8 cellular contexts compared by ENCODE assay signal in genomic region chr6:4775591-4776492, GRCh38. TPM values are rescaled to one million over a fixed set of nuclear protein-coding genes. Genes with fewer than 3 reads are reported as not detected.
DNase-seq lines count a peak whose midpoint lies in the region; ATAC-seq, FAIRE-seq and TF ChIP-seq lines count a peak whose summit lies in the region.

CDYL (plus strand) TSS chr6:4776404; CDS start chr6:4776784, 380 bp downstream.

- peak; percentile 48 for TF ChIP-seq CTCF in left ventricle myocardium inferior (IDR thresholded peaks at IDR 0.05; ENCODE audit: borderline replicate concordance)
- peak; percentile 36 for TF ChIP-seq CTCF in psoas muscle (IDR thresholded peaks at IDR 0.05)

- H3K27ac ChIP-seq in left ventricle myocardium inferior (replicated peaks): peak within 1 kb of the TSS; percentile 88
- H3K27ac ChIP-seq in psoas muscle: peak within 1 kb of the TSS; percentile 75

- peaks cover 34% of the 10 kb centered on the region for H3K4me1 ChIP-seq in left ventricle myocardium inferior
- peaks cover 10% of the 10 kb centered on the region for H3K4me1 ChIP-seq in psoas muscle

- H3K4me3 ChIP-seq in left ventricle myocardium inferior: peak within 1 kb of the TSS; percentile 80
- peak within 1 kb of the TSS; percentile 71 for H3K4me3 ChIP-seq in psoas muscle

- H3K27me3 ChIP-seq in left ventricle myocardium inferior (ENCODE audit: low read depth): no peaks in the 10 kb centered on the region
- H3K27me3 ChIP-seq in psoas muscle (ENCODE audit: insufficient read depth in 3 of 3, low read length in 2 of 3): no peaks in the 10 kb centered on the region

- peak; percentile 3; the same call in 1 of the 2 replicates for TF ChIP-seq POLR2A in GM12892 (IDR thresholded peaks at IDR 0.05; ENCODE audit: low read depth, low read length)

- H3K9me3 ChIP-seq in left ventricle myocardium inferior (replicated peaks): no peaks in the 10 kb centered on the region
- no peaks in the 10 kb centered on the region for H3K9me3 ChIP-seq in psoas muscle

- 1 to 2% (median 1%) methylated on average over 62 to 130 of the region's 135 CpGs for WGBS in psoas muscle, 3 donors

- H3K36me3 ChIP-seq in left ventricle myocardium inferior (no peaks in the 10 kb centered on the region), psoas muscle (ENCODE audit: insufficient read depth in 1 of 2, low read depth in 1 of 2) (no peaks in the 10 kb centered on the region)

- peak; percentile 58 for ATAC-seq in HG02852 (IDR thresholded peaks at IDR 0.05; ENCODE audit: unreplicated experiment)
- ATAC-seq in psoas muscle: peak; percentile 88 to 93 (median 92)

- FAIRE-seq in GM12892 (lab: Jason Lieb, UNC): no peak

- DNase-seq in GM12892 (ENCODE audit: insufficient read length) (peak; percentile 73), NCI-H146 (lab: John Stamatoyannopoulos, UW) (peak; percentile 75), amniotic epithelial cell (ENCODE audit: low read depth) (peak; percentile 81), left ventricle myocardium inferior (peak; percentile 89), psoas muscle (peak; percentile 91 to 94), ureter (ENCODE audit: low spot score) (peak; percentile 91)

- intact Hi-C loops in T-helper 1 cell treated with Interleukin-12 subunit alpha and Interleukin-12 subunit beta and Interleukin-4 antibody, amounts not matched to agents 30 ng/mL and 1 ng/mL, for 36 hours (cut with micrococcal nuclease): loop anchor here (1.0 to 10.0 kb wide), 11 partner anchors 66 to 1619 kb away; partner anchors contain the start of genes FARS2, NRN1 and TUBB2A
- intact Hi-C loops in left ventricle myocardium inferior (cut with micrococcal nuclease) (no loop called here), psoas muscle (cut with DNase I) (loop anchor here (1.0 to 10.0 kb wide), 4 partner anchors 128 to 421 kb away; no protein-coding TSS in a partner anchor)

RNA-seq across cellular contexts. Expression of gene CDYL, which starts in this region (rescaled TPM):
- 18.0 TPM for polyA plus RNA-seq in GM12892 (2012; ENCODE audit: missing spikeins)
- 22.3 and 23.2 TPM in 2 replicates for total RNA-seq in T-helper 1 cell treated with Interleukin-12 subunit alpha and Interleukin-12 subunit beta and Interleukin-4 antibody, amounts not matched to agents 30 ng/mL and 1 ng/mL, for 36 hours
- total RNA-seq in left ventricle myocardium inferior: 27.7 TPM
- total RNA-seq in psoas muscle: 10 to 100 TPM; 19.9 to 30.0 (median 25.1) TPM
- polyA plus RNA-seq in psoas muscle: 10 to 100 TPM in 2 of 3 donors, 1 to 10 TPM in 1; 10.0 to 19.5 (median 10.6) TPM
- 68.2 TPM for total RNA-seq in ureter

Comparison
In these comparisons a context has a peak if more than half of its experiments do, and no peak if none do; other contexts are left out.
1. Peak in every context shown above with its lines: DNase-seq, ATAC-seq, H3K4me3 ChIP-seq and H3K27ac ChIP-seq.